In the genomic region with DNA sequence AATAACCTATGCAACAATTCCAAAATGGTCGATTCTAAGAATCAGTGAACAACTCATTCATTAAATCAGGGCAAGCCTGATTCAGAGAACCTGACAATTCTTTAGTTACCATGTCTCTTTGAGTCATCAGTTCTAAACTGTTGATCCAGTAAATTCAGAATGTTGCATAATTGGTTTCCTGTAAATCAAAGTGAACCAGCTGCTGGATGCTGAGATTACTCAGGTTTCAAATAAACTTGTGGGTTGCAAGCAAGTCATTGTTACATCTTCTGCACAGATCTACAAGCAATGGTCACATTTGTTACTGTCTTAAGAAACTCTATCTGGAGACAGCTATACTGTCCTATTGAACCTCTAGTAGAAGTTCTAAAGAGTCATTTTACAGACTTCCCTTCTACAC, we compare ENCODE assay signal across 18 cellular contexts. TPM values are rescaled to one million over a fixed set of nuclear protein-coding genes. Genes with fewer than 3 reads are reported as not detected.
DNase-seq lines count a peak whose midpoint lies in the region; ATAC-seq and TF ChIP-seq lines count a peak whose summit lies in the region.
"Had no signal": no experiment of that assay in that cellular context is flagged by ENCODE, and none has a peak within 500 bp of the region (broad histone marks: within the 10 kb centered on the region; RNA-seq: fewer than 3 reads in every experiment).

No MANE protein-coding gene starts in this region.

- TF ChIP-seq CTCF in AG10803 (conservative IDR thresholded peaks at IDR 0.05; ENCODE audit: low read length) (no peak), gastroesophageal sphincter (IDR thresholded peaks at IDR 0.05) (no peak), Caco-2 (IDR thresholded peaks at IDR 0.05; ENCODE audit: insufficient read depth in 1 of 2, low read depth in 1 of 2, low read length in 1 of 2, severe bottlenecking in 1 of 2, unreplicated experiment in 1 of 2) (no peak), heart right ventricle (IDR thresholded peaks at IDR 0.05) (no peak)

- H3K9me3 Mint-ChIP-seq in activated T-helper 17 cell treated with anti-CD3 and anti-CD28 coated beads, Interleukin-2, amount 50 U/mL, for 72 hours: no peaks in the 10 kb centered on the region
- no peaks in the 10 kb centered on the region for H3K9me3 Mint-ChIP-seq in activated CD8-positive, alpha-beta T cell treated with anti-CD3 and anti-CD28 coated beads, Interleukin-2, amount 10 ng/mL, durations not matched to agents 7 days and 5 days (ENCODE audit: insufficient read depth)
- peaks cover 9% of the 10 kb centered on the region for H3K9me3 Mint-ChIP-seq in Caco-2 (ENCODE audit: unreplicated experiment)
- H3K9me3 Mint-ChIP-seq: activated naive CD4-positive, alpha-beta T cell treated with anti-CD3 and anti-CD28 coated beads, Interleukin-2, amount 50 U/mL, for 24 hours; CD8-positive, alpha-beta T cell; T-helper 2 cell treated with Interferon-gamma antibody and Interleukin-4, amounts not matched to agents 5 μg/mL and 100 μg/mL, for 36 hours had no signal

- DNase-seq in AG10803 (ENCODE audit: low read depth) (peak; percentile 73), H4 (ENCODE audit: low spot score) (peak; percentile 81), Caco-2 (no peak), heart right ventricle (no peak)
- DNase-seq in activated CD8-positive, alpha-beta T cell treated with anti-CD3 and anti-CD28 coated beads, Interleukin-2, amount 10 ng/mL, durations not matched to agents 7 days and 5 days: no peak
- DNase-seq: CD8-positive, alpha-beta T cell; cerebellar nuclear complex; erythroblast; NCI-H446 treated with DMSO at 0.1 percent for 48 hours; RPMI8226 had no signal

- no peak for TF ChIP-seq POLR2A in gastroesophageal sphincter (IDR thresholded peaks at IDR 0.05)

- CTCF ChIA-PET in activated CD8-positive, alpha-beta T cell treated with anti-CD3 and anti-CD28 coated beads, Interleukin-2, amount 10 ng/mL, durations not matched to agents 7 days and 5 days (lab: Charles Lee): interaction anchor here (2.2 kb wide), 1 partner anchor 48 kb away, joined by 8 read pairs; no protein-coding TSS in a partner anchor
- CTCF ChIA-PET in Caco-2 (lab: Charles Lee): no interaction called here

- 70 to 73% methylated on average over 1 of the region's 1 CpG for WGBS in gastroesophageal sphincter (ENCODE audit: low coverage in 1 of 2), 2 donors
- 68 to 74% methylated on average over 1 of the region's 1 CpG for WGBS in heart right ventricle, 2 donors

- TF ChIP-seq EP300 in gastroesophageal sphincter (IDR thresholded peaks at IDR 0.05): no peak

- no peak overlapping the region for H3K4me3 Mint-ChIP-seq in activated T-helper 17 cell treated with anti-CD3 and anti-CD28 coated beads, Interleukin-2, amount 50 U/mL, for 72 hours
- H3K4me3 Mint-ChIP-seq in activated CD8-positive, alpha-beta T cell treated with anti-CD3 and anti-CD28 coated beads, Interleukin-2, amount 10 ng/mL, durations not matched to agents 7 days and 5 days: no peak overlapping the region
- no peak overlapping the region for H3K4me3 Mint-ChIP-seq in Caco-2 (ENCODE audit: unreplicated experiment)
- H3K4me3 Mint-ChIP-seq: activated naive CD4-positive, alpha-beta T cell treated with anti-CD3 and anti-CD28 coated beads, Interleukin-2, amount 50 U/mL, for 24 hours; CD8-positive, alpha-beta T cell; T-helper 2 cell treated with Interferon-gamma antibody and Interleukin-4, amounts not matched to agents 5 μg/mL and 100 μg/mL, for 36 hours had no signal

- H3K4me1 ChIP-seq in gastroesophageal sphincter (peaks cover 0 to 3% (median 3%) of the 10 kb centered on the region in 3 donors), Caco-2 (no peaks in the 10 kb centered on the region), heart right ventricle (peaks cover 0 to 15% (median 0%) of the 10 kb centered on the region in 9 donors)
- H3K4me1 ChIP-seq: parathyroid adenoma had no signal

- intact Hi-C loops in Caco-2 (cut with micrococcal nuclease; ENCODE audit: unreplicated experiment) (loop anchor here (5.0 kb wide), 1 partner anchor 186 kb away; no protein-coding TSS in a partner anchor), heart right ventricle (cut with DNase I) (loop anchor here in 7 of 10 donors (2.0 to 10.0 kb wide), 4 partner anchors 49 to 389 kb away; no protein-coding TSS in a partner anchor)

- H3K27ac ChIP-seq in gastroesophageal sphincter: no peak overlapping the region
- peak overlapping the region in 1 of 10 donors; percentile 46 for H3K27ac ChIP-seq in heart right ventricle
- H3K27ac ChIP-seq: parathyroid adenoma had no signal

- peaks cover 4% of the 10 kb centered on the region for H3K27me3 Mint-ChIP-seq in activated T-helper 17 cell treated with anti-CD3 and anti-CD28 coated beads, Interleukin-2, amount 50 U/mL, for 72 hours
- peaks cover 19% of the 10 kb centered on the region for H3K27me3 Mint-ChIP-seq in activated CD8-positive, alpha-beta T cell treated with anti-CD3 and anti-CD28 coated beads, Interleukin-2, amount 10 ng/mL, durations not matched to agents 7 days and 5 days (ENCODE audit: low read depth)
- no peaks in the 10 kb centered on the region for H3K27me3 Mint-ChIP-seq in Caco-2 (ENCODE audit: insufficient read depth, unreplicated experiment)
- H3K27me3 Mint-ChIP-seq: activated naive CD4-positive, alpha-beta T cell treated with anti-CD3 and anti-CD28 coated beads, Interleukin-2, amount 50 U/mL, for 24 hours had no signal

- no TSS peak for BruUV-seq in Caco-2 (replicated peaks; lab: Mats Ljungman, UMichigan)

- H3K36me3 Mint-ChIP-seq in activated T-helper 17 cell treated with anti-CD3 and anti-CD28 coated beads, Interleukin-2, amount 50 U/mL, for 72 hours (ENCODE audit: low read depth): no peaks in the 10 kb centered on the region
- H3K36me3 Mint-ChIP-seq in activated CD8-positive, alpha-beta T cell treated with anti-CD3 and anti-CD28 coated beads, Interleukin-2, amount 10 ng/mL, durations not matched to agents 7 days and 5 days (ENCODE audit: low read depth): no peaks in the 10 kb centered on the region
- H3K36me3 Mint-ChIP-seq in Caco-2 (ENCODE audit: insufficient read depth, unreplicated experiment): no peaks in the 10 kb centered on the region
- H3K36me3 Mint-ChIP-seq: activated naive CD4-positive, alpha-beta T cell treated with anti-CD3 and anti-CD28 coated beads, Interleukin-2, amount 50 U/mL, for 24 hours; CD8-positive, alpha-beta T cell had no signal

- H3K4me1 Mint-ChIP-seq in activated T-helper 17 cell treated with anti-CD3 and anti-CD28 coated beads, Interleukin-2, amount 50 U/mL, for 72 hours: no peaks in the 10 kb centered on the region
- no peaks in the 10 kb centered on the region for H3K4me1 Mint-ChIP-seq in activated CD8-positive, alpha-beta T cell treated with anti-CD3 and anti-CD28 coated beads, Interleukin-2, amount 10 ng/mL, durations not matched to agents 7 days and 5 days (ENCODE audit: low read depth)
- no peaks in the 10 kb centered on the region for H3K4me1 Mint-ChIP-seq in Caco-2 (ENCODE audit: low read depth, unreplicated experiment)
- H3K4me1 Mint-ChIP-seq: activated naive CD4-positive, alpha-beta T cell treated with anti-CD3 and anti-CD28 coated beads, Interleukin-2, amount 50 U/mL, for 24 hours had no signal

- ATAC-seq in activated T-helper 17 cell treated with anti-CD3 and anti-CD28 coated beads, Interleukin-2, amount 50 U/mL, for 72 hours (replicated peaks): peak; percentile 84
- peak; percentile 53 for ATAC-seq in gastroesophageal sphincter
- no peak for ATAC-seq in activated CD8-positive, alpha-beta T cell treated with anti-CD3 and anti-CD28 coated beads, Interleukin-2, amount 10 ng/mL, durations not matched to agents 7 days and 5 days
- ATAC-seq in GM21367 (IDR thresholded peaks at IDR 0.05; ENCODE audit: unreplicated experiment): no peak
- ATAC-seq in heart right ventricle: no peak
- ATAC-seq: CD8-positive, alpha-beta T cell had no signal

- POLR2A ChIA-PET in activated CD8-positive, alpha-beta T cell treated with anti-CD3 and anti-CD28 coated beads, Interleukin-2, amount 10 ng/mL, durations not matched to agents 7 days and 5 days (lab: Charles Lee): no interaction called here
- POLR2A ChIA-PET in Caco-2 (lab: Charles Lee): no interaction called here

- H3K9me3 ChIP-seq in gastroesophageal sphincter (no peaks in the 10 kb centered on the region), Caco-2 (no peaks in the 10 kb centered on the region), heart right ventricle (no peaks in the 10 kb centered on the region)

- H3K36me3 ChIP-seq in gastroesophageal sphincter: no peaks in the 10 kb centered on the region
- no peaks in the 10 kb centered on the region for H3K36me3 ChIP-seq in Caco-2 (ENCODE audit: control insufficient read depth, insufficient read depth, low read length)
- H3K36me3 ChIP-seq in heart right ventricle: no peaks in the 10 kb centered on the region

- no peak overlapping the region for H3K4me3 ChIP-seq in AG10803 (ENCODE audit: low read length)
- no peak overlapping the region for H3K4me3 ChIP-seq in gastroesophageal sphincter
- no peak overlapping the region for H3K4me3 ChIP-seq in Caco-2 (ENCODE audit: low read depth, low read length)
- H3K4me3 ChIP-seq in heart right ventricle: no peak overlapping the region

- no peaks in the 10 kb centered on the region for H3K27me3 ChIP-seq in gastroesophageal sphincter
- H3K27me3 ChIP-seq in Caco-2 (replicated peaks; ENCODE audit: control insufficient read depth, insufficient read depth, low read length): no peaks in the 10 kb centered on the region
- H3K27me3 ChIP-seq in heart right ventricle: peaks cover 0 to 5% (median 0%) of the 10 kb centered on the region in 7 donors

- H3K27ac Mint-ChIP-seq in activated T-helper 17 cell treated with anti-CD3 and anti-CD28 coated beads, Interleukin-2, amount 50 U/mL, for 72 hours: no peak overlapping the region
- no peak overlapping the region for H3K27ac Mint-ChIP-seq in activated CD8-positive, alpha-beta T cell treated with anti-CD3 and anti-CD28 coated beads, Interleukin-2, amount 10 ng/mL, durations not matched to agents 7 days and 5 days
- no peak overlapping the region for H3K27ac Mint-ChIP-seq in Caco-2 (ENCODE audit: unreplicated experiment)
- H3K27ac Mint-ChIP-seq: activated naive CD4-positive, alpha-beta T cell treated with anti-CD3 and anti-CD28 coated beads, Interleukin-2, amount 50 U/mL, for 24 hours; CD8-positive, alpha-beta T cell; T-helper 2 cell treated with Interferon-gamma antibody and Interleukin-4, amounts not matched to agents 5 μg/mL and 100 μg/mL, for 36 hours had no signal

RNA-seq across cellular contexts. Expression of a gene that starts 16.5 kb away (rescaled TPM):
- not detected in 2 replicates for total RNA-seq in H4 (2014; rRNA removed; shearing (Covaris generic))
- total RNA-seq in activated T-helper 17 cell treated with anti-CD3 and anti-CD28 coated beads, Interleukin-2, amount 50 U/mL, for 72 hours: not detected
- not detected for total RNA-seq in gastroesophageal sphincter
- total RNA-seq in activated CD8-positive, alpha-beta T cell treated with anti-CD3 and anti-CD28 coated beads, Interleukin-2, amount 10 ng/mL, durations not matched to agents 7 days and 5 days: not detected
- total RNA-seq in Caco-2 (2022): not detected in 2 replicates
- 1 to 10 TPM in 1 of 10 donors, not detected in 9; 1.1 TPM for total RNA-seq in heart right ventricle
- not detected for polyA plus RNA-seq in heart right ventricle
- total RNA-seq: activated CD8-positive, alpha-beta memory T cell treated with anti-CD3 and anti-CD28 coated beads for 36 hours; CD8-positive, alpha-beta T cell; temporal lobe had no signal

RNA-seq across cellular contexts. Expression of a gene that starts 32.9 kb away (rescaled TPM):
- total RNA-seq in H4 (2014; rRNA removed; shearing (Covaris generic)): not detected in 2 replicates
- not detected for total RNA-seq in activated T-helper 17 cell treated with anti-CD3 and anti-CD28 coated beads, Interleukin-2, amount 50 U/mL, for 72 hours
- total RNA-seq in gastroesophageal sphincter (10 to 100 TPM in 3 of 4 donors, 1 to 10 TPM in 1; 8.8 to 47.1 (median 23.4) TPM), Caco-2 (2022) (not detected in 2 replicates), heart right ventricle (10 to 100 TPM; 31.5 to 58.2 (median 49.3) TPM)
- not detected for total RNA-seq in activated CD8-positive, alpha-beta T cell treated with anti-CD3 and anti-CD28 coated beads, Interleukin-2, amount 10 ng/mL, durations not matched to agents 7 days and 5 days
- polyA plus RNA-seq in heart right ventricle: 100 to 1,000 TPM in 1 of 2 donors, 10 to 100 TPM in 1; 44.5 to 133 TPM
- total RNA-seq: activated CD8-positive, alpha-beta memory T cell treated with anti-CD3 and anti-CD28 coated beads for 36 hours; CD8-positive, alpha-beta T cell had no signal

RNA-seq across cellular contexts. Expression of a gene that starts 36.2 kb away (rescaled TPM):
- total RNA-seq in H4 (2014; rRNA removed; shearing (Covaris generic)): not detected in 2 replicates
- not detected for total RNA-seq in activated T-helper 17 cell treated with anti-CD3 and anti-CD28 coated beads, Interleukin-2, amount 50 U/mL, for 72 hours
- total RNA-seq in gastroesophageal sphincter (not detected), Caco-2 (2022) (not detected in 2 replicates), heart right ventricle (not detected)
- total RNA-seq in activated CD8-positive, alpha-beta T cell treated with anti-CD3 and anti-CD28 coated beads, Interleukin-2, amount 10 ng/mL, durations not matched to agents 7 days and 5 days: not detected
- polyA plus RNA-seq in heart right ventricle: not detected
- total RNA-seq: activated CD8-positive, alpha-beta memory T cell treated with anti-CD3 and anti-CD28 coated beads for 36 hours; CD8-positive, alpha-beta T cell; temporal lobe had no signal

Comparison
In these comparisons a context has a peak if more than half of its experiments do, and no peak if none do; other contexts are left out.
1. DNase-seq: peak in AG10803 (single experiment) and H4 (single experiment); none in activated CD8-positive, alpha-beta T cell treated with anti-CD3 and anti-CD28 coated beads, Interleukin-2, amount 10 ng/mL, durations not matched to agents 7 days and 5 days (single experiment), Caco-2 (0 of 2) and heart right ventricle (0 of 2).
2. ATAC-seq: peak in activated T-helper 17 cell treated with anti-CD3 and anti-CD28 coated beads, Interleukin-2, amount 50 U/mL, for 72 hours (single experiment) and gastroesophageal sphincter (single experiment); none in activated CD8-positive, alpha-beta T cell treated with anti-CD3 and anti-CD28 coated beads, Interleukin-2, amount 10 ng/mL, durations not matched to agents 7 days and 5 days (single experiment), GM21367 (single experiment) and heart right ventricle (0 of 8).